ENCODE assay signal across 8 cellular contexts in genomic region chr11:118435893-118436624, GRCh38. TPM values are rescaled to one million over a fixed set of nuclear protein-coding genes. Genes with fewer than 3 reads are reported as not detected.
DNase-seq lines count a peak whose midpoint lies in the region; ATAC-seq and TF ChIP-seq lines count a peak whose summit lies in the region.

Gene KMT2A (plus strand): TSS chr11:118436492. CDS start chr11:118436513, 21 bp downstream.

- H3K4me3 ChIP-seq in dorsolateral prefrontal cortex, result peak within 1 kb of the TSS; percentile 71 to 99 (median 94)
- peak within 1 kb of the TSS; percentile 93 for H3K4me3 ChIP-seq in lower leg skin (ENCODE audit: low read depth, poor library complexity, severe bottlenecking)

- WGBS in lower leg skin, 2 donors, result 1% methylated on average over 15 to 45 of the region's 83 CpGs

- H3K27me3 ChIP-seq in dorsolateral prefrontal cortex, result no peaks in the 10 kb centered on the region

- no peaks in the 10 kb centered on the region for H3K27me3 Mint-ChIP-seq in activated CD4-positive, alpha-beta memory T cell treated with anti-CD3 and anti-CD28 coated beads for 36 hours

- peak; percentile 94 for DNase-seq in HK-2 (ENCODE audit: unreplicated experiment)
- DNase-seq in NCI-H82 treated with DMSO at 0.1 percent for 48 hours (lab: John Stamatoyannopoulos, UW; ENCODE audit: unreplicated experiment), result peak; percentile 84
- DNase-seq in activated CD4-positive, alpha-beta memory T cell treated with anti-CD3 and anti-CD28 coated beads for 36 hours, result peak; percentile 95
- DNase-seq in dorsolateral prefrontal cortex, result peak; percentile 91 to 98 (median 95)
- DNase-seq in lower leg skin (ENCODE audit: low spot score in 2 of 2), result peak; percentile 95 to 99
- peak; percentile 89 to 96 for DNase-seq in stimulated activated CD4-positive, alpha-beta T cell treated with anti-CD3 and anti-CD28 coated beads, Interleukin-4, amount 100 ng/mL, for 4 hours

- peak within 1 kb of the TSS; percentile 91 for H3K4me3 Mint-ChIP-seq in activated CD4-positive, alpha-beta memory T cell treated with anti-CD3 and anti-CD28 coated beads for 36 hours

- no peak for TF ChIP-seq CTCF in C4-2B (conservative IDR thresholded peaks at IDR 0.05)
- TF ChIP-seq CTCF in dorsolateral prefrontal cortex (IDR thresholded peaks at IDR 0.05 in 54 of 56, conservative IDR thresholded peaks at IDR 0.05 in 2 of 56; ENCODE audit: low read depth in 1 of 56, partially characterized antibody in 56 of 56), result peak in 23 of 56 donors; percentile 9 to 49 (median 26)
- TF ChIP-seq CTCF in lower leg skin (IDR thresholded peaks at IDR 0.05), result peak in 1 of 3 donors; percentile 100

- CTCF ChIA-PET in activated CD4-positive, alpha-beta memory T cell treated with anti-CD3 and anti-CD28 coated beads for 36 hours (lab: Charles Lee), result interaction anchor here (0.6 to 2.2 kb wide), 10 partner anchors 8 to 260 kb away, joined by 3 to 13 read pairs (median 4); partner anchors contain the start of gene MPZL3

- POLR2A ChIA-PET in activated CD4-positive, alpha-beta memory T cell treated with anti-CD3 and anti-CD28 coated beads for 36 hours (lab: Charles Lee), result interaction anchor here (0.6 to 3.1 kb wide), 10 partner anchors 8 to 442 kb away, joined by 3 to 19 read pairs (median 4); partner anchors contain the start of gene ATP5MG

- H3K4me1 Mint-ChIP-seq in activated CD4-positive, alpha-beta memory T cell treated with anti-CD3 and anti-CD28 coated beads for 36 hours (ENCODE audit: low read depth), result peaks cover 37% of the 10 kb centered on the region

- ATAC-seq in GM19452 (IDR thresholded peaks at IDR 0.05; ENCODE audit: unreplicated experiment), result peak; percentile 55

- peaks cover 14% of the 10 kb centered on the region for H3K36me3 Mint-ChIP-seq in activated CD4-positive, alpha-beta memory T cell treated with anti-CD3 and anti-CD28 coated beads for 36 hours

- H3K27ac Mint-ChIP-seq in activated CD4-positive, alpha-beta memory T cell treated with anti-CD3 and anti-CD28 coated beads for 36 hours, result peak within 1 kb of the TSS; percentile 97

- no peak for TF ChIP-seq POLR2A in lower leg skin (IDR thresholded peaks at IDR 0.05)

- intact Hi-C loops in activated CD4-positive, alpha-beta memory T cell treated with anti-CD3 and anti-CD28 coated beads for 36 hours (cut with micrococcal nuclease), result loop anchor here (1.0 to 10.0 kb wide), 8 partner anchors 35 to 449 kb away; partner anchors contain the start of genes ARCN1, ATP5MG, CD3E and IL10RA
- intact Hi-C loops in dorsolateral prefrontal cortex (cut with DNase I), result loop anchor here (2.0 to 5.0 kb wide), 5 partner anchors 29 to 77 kb away; partner anchors contain the start of genes ATP5MG (in 1 of the 2) and UBE4A (in 1 of the 2)
- intact Hi-C loops in lower leg skin (cut with DNase I; ENCODE audit: low total_unique reads), result no loop called here

- H3K27ac ChIP-seq in C4-2B (peak within 1 kb of the TSS; percentile 94), dorsolateral prefrontal cortex (peak within 1 kb of the TSS; percentile 78 to 98 (median 93))

- H3K9me3 Mint-ChIP-seq in activated CD4-positive, alpha-beta memory T cell treated with anti-CD3 and anti-CD28 coated beads for 36 hours, result no peaks in the 10 kb centered on the region

RNA-seq across cellular contexts. Expression of gene KMT2A, which starts in this region (rescaled TPM):
- total RNA-seq in activated CD4-positive, alpha-beta memory T cell treated with anti-CD3 and anti-CD28 coated beads for 36 hours, result 10 to 100 TPM; 61.5 to 72.4 TPM
- total RNA-seq in dorsolateral prefrontal cortex, result 100 to 1,000 TPM; 104 to 177 (median 133) TPM
- 10 to 100 TPM; 57.8 to 94.6 (median 63.6) TPM for total RNA-seq in lower leg skin

Comparison
In these comparisons a context has a peak if more than half of its experiments do, and no peak if none do; other contexts are left out.
1. Peak in every context shown above with its lines: DNase-seq, ATAC-seq, H3K4me3 ChIP-seq and H3K27ac ChIP-seq.